In genomic region chr10:121485443-121486139, GRCh38 we compare ENCODE assay signal across 19 cellular contexts.
A peak's percentile ranks its signal among the peaks of the same experiment; 100 is the strongest.
DNase-seq lines count a peak whose midpoint lies in the region; ATAC-seq and TF ChIP-seq lines count a peak whose summit lies in the region.
"Had no signal": no experiment of that assay in that cellular context is flagged by ENCODE, and none has a peak within 500 bp of the region (broad histone marks: within the 10 kb centered on the region; RNA-seq: fewer than 3 reads in every experiment).

No MANE protein-coding gene starts in this region.

- H3K27ac ChIP-seq in esophagus muscularis mucosa (replicated peaks in 1 of 4) (peak overlapping the region in 3 of 4 donors; percentile 17 to 52 (median 20)), sigmoid colon (peak overlapping the region in 3 of 4 donors; percentile 7 to 65 (median 50))
- no peak overlapping the region for H3K27ac ChIP-seq in CD4-positive, alpha-beta memory T cell (ENCODE audit: low read depth, low read length)
- H3K27ac ChIP-seq: C4-2B, PC-9, SJSA1 had no signal

- CTCF ChIA-PET in WTC11 (lab: Charles Lee): interaction anchor here (1.4 kb wide), 1 partner anchor 116 kb away, joined by 4 read pairs; no protein-coding TSS in a partner anchor
- CTCF ChIA-PET in CD4-positive, alpha-beta memory T cell (lab: Charles Lee; ENCODE audit: partially characterized antibody): no interaction called here

- TF ChIP-seq CTCF in WTC11 (IDR thresholded peaks at IDR 0.05) (no peak), esophagus muscularis mucosa (IDR thresholded peaks at IDR 0.05) (no peak), nephron (IDR thresholded peaks at IDR 0.05; ENCODE audit: unreplicated experiment in 3 of 3) (no peak), sigmoid colon (IDR thresholded peaks at IDR 0.05) (no peak)

- H3K27me3 Mint-ChIP-seq in WTC11 (ENCODE audit: low read depth) (no peaks in the 10 kb centered on the region), nephron (ENCODE audit: low read depth) (peaks cover 49% of the 10 kb centered on the region)
- H3K27me3 Mint-ChIP-seq in CD4-positive, alpha-beta memory T cell: no peaks in the 10 kb centered on the region

- H3K9me3 Mint-ChIP-seq in WTC11: no peaks in the 10 kb centered on the region
- H3K9me3 Mint-ChIP-seq in nephron: no peaks in the 10 kb centered on the region
- peaks cover 0 to 7% (median 3%) of the 10 kb centered on the region in 8 donors for H3K9me3 Mint-ChIP-seq in CD4-positive, alpha-beta memory T cell

- 71% methylated on average over 12 of the region's 12 CpGs for WGBS in esophagus muscularis mucosa
- WGBS in sigmoid colon, 2 donors: 83 to 91% methylated on average over 12 of the region's 12 CpGs

- TF ChIP-seq POLR2A in esophagus muscularis mucosa (IDR thresholded peaks at IDR 0.05; ENCODE audit: low read depth) (no peak), sigmoid colon (IDR thresholded peaks at IDR 0.05) (no peak)

- no peak overlapping the region for H3K4me3 ChIP-seq in esophagus muscularis mucosa
- H3K4me3 ChIP-seq in sigmoid colon: no peak overlapping the region
- H3K4me3 ChIP-seq in CD4-positive, alpha-beta memory T cell (ENCODE audit: low read length in 2 of 2): no peak overlapping the region
- H3K4me3 ChIP-seq: MG63, PC-9, SJSA1 had no signal

- no peak overlapping the region for H3K4me3 Mint-ChIP-seq in WTC11
- no peak overlapping the region for H3K4me3 Mint-ChIP-seq in nephron
- no peak overlapping the region for H3K4me3 Mint-ChIP-seq in CD4-positive, alpha-beta memory T cell

- no peaks in the 10 kb centered on the region for H3K27me3 ChIP-seq in esophagus muscularis mucosa
- no peaks in the 10 kb centered on the region for H3K27me3 ChIP-seq in sigmoid colon
- H3K27me3 ChIP-seq in CD4-positive, alpha-beta memory T cell (ENCODE audit: insufficient read depth, low read length): no peaks in the 10 kb centered on the region
- H3K27me3 ChIP-seq: MG63, SJSA1 had no signal

- H3K27ac Mint-ChIP-seq in WTC11: peak overlapping the region; percentile 35
- H3K27ac Mint-ChIP-seq in nephron: peak overlapping the region in 2 of 3 experiments; percentile 20 to 46
- H3K27ac Mint-ChIP-seq in CD4-positive, alpha-beta memory T cell: no peak overlapping the region

- POLR2A ChIA-PET in WTC11 (lab: Charles Lee): no interaction called here
- POLR2A ChIA-PET in CD4-positive, alpha-beta memory T cell (lab: Charles Lee; ENCODE audit: partially characterized antibody): no interaction called here

- H3K9me3 ChIP-seq in esophagus muscularis mucosa (no peaks in the 10 kb centered on the region), sigmoid colon (no peaks in the 10 kb centered on the region)
- H3K9me3 ChIP-seq in CD4-positive, alpha-beta memory T cell (ENCODE audit: control insufficient read depth in 1 of 2, low read length in 2 of 2): no peaks in the 10 kb centered on the region

- peaks cover 7% of the 10 kb centered on the region for H3K4me1 Mint-ChIP-seq in WTC11
- peaks cover 25% of the 10 kb centered on the region for H3K4me1 Mint-ChIP-seq in nephron
- no peaks in the 10 kb centered on the region for H3K4me1 Mint-ChIP-seq in CD4-positive, alpha-beta memory T cell

- peaks cover 89% of the 10 kb centered on the region for H3K36me3 Mint-ChIP-seq in WTC11
- H3K36me3 Mint-ChIP-seq in nephron (ENCODE audit: low read depth): peaks cover 88% of the 10 kb centered on the region
- no peaks in the 10 kb centered on the region for H3K36me3 Mint-ChIP-seq in CD4-positive, alpha-beta memory T cell

- TF ChIP-seq EP300 in esophagus muscularis mucosa (IDR thresholded peaks at IDR 0.05): no peak
- TF ChIP-seq EP300 in sigmoid colon (IDR thresholded peaks at IDR 0.05): no peak

- intact Hi-C loops in esophagus muscularis mucosa (cut with DNase I) (no loop called here), sigmoid colon (cut with DNase I) (loop anchor here (5.0 kb wide), 1 partner anchor 38 kb away; no protein-coding TSS in a partner anchor)
- intact Hi-C loops in CD4-positive, alpha-beta memory T cell (cut with micrococcal nuclease): no loop called here

- peaks cover 0 to 26% (median 11%) of the 10 kb centered on the region in 4 donors for H3K36me3 ChIP-seq in esophagus muscularis mucosa
- H3K36me3 ChIP-seq in sigmoid colon: peaks cover 0 to 59% (median 5%) of the 10 kb centered on the region in 4 donors
- H3K36me3 ChIP-seq in CD4-positive, alpha-beta memory T cell (ENCODE audit: insufficient read depth, low read length): no peaks in the 10 kb centered on the region
- H3K36me3 ChIP-seq: MG63, SJSA1 had no signal

- DNase-seq in WTC11 (ENCODE audit: low spot score) (no peak), esophagus muscularis mucosa (ENCODE audit: extremely low spot score) (no peak), sigmoid colon (no peak), NCI-H1694 (lab: John Stamatoyannopoulos, UW) (no peak)
- no peak for DNase-seq in CD4-positive, alpha-beta memory T cell
- DNase-seq in stimulated activated CD4-positive, alpha-beta T cell treated with anti-CD3 and anti-CD28 coated beads, Interleukin-4, amount 100 ng/mL, for 24 hours: no peak
- no peak for DNase-seq in stimulated activated CD4-positive, alpha-beta T cell treated with anti-CD3 and anti-CD28 coated beads, Interleukin-12 subunit alpha, Interleukin-12 subunit beta, amount 100 ng/mL, for 4 hours
- DNase-seq: H7, IMR-90, Karpas-422, MG63, NCI-H1092, NCI-H187, NCI-H345, NCI-H774, PC-9 had no signal

- no peak for ATAC-seq in WTC11

- H3K4me1 ChIP-seq in esophagus muscularis mucosa (peaks cover 0 to 33% (median 26%) of the 10 kb centered on the region in 4 donors), sigmoid colon (peaks cover 0 to 29% (median 15%) of the 10 kb centered on the region in 4 donors)
- no peaks in the 10 kb centered on the region for H3K4me1 ChIP-seq in CD4-positive, alpha-beta memory T cell (ENCODE audit: insufficient read depth, low read length)
- H3K4me1 ChIP-seq: SJSA1 had no signal

TF ChIP-seq in WTC11, 78 proteins besides CTCF, POLR2A, EP300 and RAD21 (continues in another document):
- TF ChIP-seq AR (CRISPR knock-in tag; IDR thresholded peaks at IDR 0.05) (no peak), USF1 (CRISPR knock-in tag; IDR thresholded peaks at IDR 0.05) (no peak), STAT6 (CRISPR knock-in tag; conservative IDR thresholded peaks at IDR 0.05; ENCODE audit: low read depth) (no peak), ATF1 (CRISPR knock-in tag; IDR thresholded peaks at IDR 0.05) (no peak), ZNF423 (CRISPR knock-in tag; IDR thresholded peaks at IDR 0.05) (no peak), ZNF219 (CRISPR knock-in tag; IDR thresholded peaks at IDR 0.05; ENCODE audit: borderline replicate concordance) (no peak), FOXP1 (CRISPR knock-in tag; IDR thresholded peaks at IDR 0.05; ENCODE audit: borderline replicate concordance) (no peak)

Comparison
In these comparisons a context has a peak if more than half of its experiments do, and no peak if none do; other contexts are left out.
1. H3K27ac Mint-ChIP-seq: peak in WTC11 (single experiment) and nephron (2 of 3); none in CD4-positive, alpha-beta memory T cell (0 of 7).